9 cellular contexts compared by ENCODE assay signal in the genomic region with DNA sequence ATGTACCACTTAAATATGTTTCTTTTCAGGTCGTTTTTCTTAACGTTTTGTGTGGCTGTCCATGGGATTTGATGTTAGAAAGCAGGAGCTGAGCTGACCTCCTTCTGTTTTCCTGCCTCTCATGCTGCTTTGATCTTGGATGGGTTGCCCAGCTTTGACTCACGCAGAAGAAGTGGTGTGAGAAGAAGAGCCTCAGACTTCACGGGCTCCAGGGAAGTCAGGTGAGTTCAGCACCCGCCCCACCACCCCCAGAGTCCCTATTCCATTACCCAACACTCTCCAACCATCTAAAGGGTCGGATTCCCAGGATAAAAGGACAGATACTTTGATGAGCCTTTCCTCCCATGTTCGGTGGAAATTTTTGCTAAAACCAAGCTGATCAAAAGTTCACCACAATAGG.
"Had no signal": no experiment of that assay in that cellular context is flagged by ENCODE, and none has a peak within 500 bp of the region (broad histone marks: within the 10 kb centered on the region; RNA-seq: fewer than 3 reads in every experiment).

No MANE protein-coding gene starts in this region.

- ATAC-seq: HCT116, K562 had no signal

- H3K4me3 Mint-ChIP-seq: HFFc6 had no signal

- DNase-seq: GM23248, GOT3, H7, HFFc6, IMR-90 had no signal

- H3K9me3 ChIP-seq: HAP-1 had no signal

- H3K4me1 ChIP-seq: HAP-1 had no signal

- H3K27ac ChIP-seq: GM23248, HL-60 had no signal

- H3K36me3 ChIP-seq: HAP-1 had no signal

- H3K4me3 ChIP-seq: GM23248, HAP-1, K562 had no signal

- H3K27ac Mint-ChIP-seq: HFFc6 had no signal
